8 cellular contexts compared by ENCODE assay signal in the genomic region with DNA sequence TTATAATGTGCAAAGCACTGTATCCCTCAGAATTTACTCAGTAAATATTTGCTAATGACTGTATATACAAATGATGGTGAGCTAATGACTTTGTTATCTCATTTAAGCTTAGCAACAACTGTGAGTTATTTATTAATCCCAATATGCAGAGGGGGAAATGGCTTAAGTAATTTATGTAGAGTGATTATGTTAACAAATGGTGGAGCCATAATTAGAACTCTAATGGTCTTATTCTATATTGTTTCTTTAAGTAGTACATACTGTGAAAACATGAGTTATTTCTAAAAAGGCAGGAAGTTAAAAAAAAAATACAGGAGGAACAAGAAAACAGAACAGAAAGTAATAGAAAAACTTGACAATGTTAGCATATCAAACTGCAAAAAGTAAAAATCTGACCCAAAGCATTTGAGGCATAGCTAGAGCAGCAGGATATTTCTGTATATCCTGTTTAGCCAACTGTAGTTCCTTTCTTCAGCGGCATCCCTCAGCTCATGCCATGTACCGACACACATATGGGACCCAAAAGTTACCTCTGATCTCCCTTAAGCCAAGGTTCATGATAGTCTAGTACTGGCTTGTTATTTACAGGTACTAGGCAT.
DNase-seq lines count a peak whose midpoint lies in the region; ATAC-seq and TF ChIP-seq lines count a peak whose summit lies in the region.

No MANE protein-coding gene starts in this region.

- intact Hi-C loops in lower lobe of right lung (cut with DNase I) = no loop called here
- intact Hi-C loops in ovary (cut with DNase I) = no loop called here

- H3K4me2 ChIP-seq in smooth muscle cell = no peak overlapping the region

- H3K79me2 ChIP-seq in smooth muscle cell (ENCODE audit: low read depth) = peaks cover 28% of the 10 kb centered on the region

- H3K4me3 ChIP-seq in lower lobe of right lung = no peak overlapping the region
- no peak overlapping the region for H3K4me3 ChIP-seq in smooth muscle cell
- H3K4me3 ChIP-seq in ovary = no peak overlapping the region

- peaks cover 55% of the 10 kb centered on the region for H4K20me1 ChIP-seq in smooth muscle cell (ENCODE audit: low read depth)

- H3K4me1 ChIP-seq in lower lobe of right lung = peaks cover 20% of the 10 kb centered on the region
- H3K4me1 ChIP-seq in smooth muscle cell (ENCODE audit: low read depth) = no peaks in the 10 kb centered on the region
- H3K4me1 ChIP-seq in ovary (ENCODE audit: insufficient read depth) = peaks cover 1% of the 10 kb centered on the region

- H2AFZ ChIP-seq in smooth muscle cell (ENCODE audit: low read depth) = no peak overlapping the region

- H3K27me3 ChIP-seq in lower lobe of right lung (ENCODE audit: low read depth) (no peaks in the 10 kb centered on the region), smooth muscle cell (ENCODE audit: low read depth) (no peaks in the 10 kb centered on the region), ovary (no peaks in the 10 kb centered on the region)

- H3K36me3 ChIP-seq in lower lobe of right lung (no peaks in the 10 kb centered on the region), smooth muscle cell (ENCODE audit: low read depth) (no peaks in the 10 kb centered on the region), ovary (no peaks in the 10 kb centered on the region)

- no peak for TF ChIP-seq EP300 in ovary (IDR thresholded peaks at IDR 0.05)

- TF ChIP-seq POLR2A in ovary (IDR thresholded peaks at IDR 0.05) = no peak

- no peaks in the 10 kb centered on the region for H3F3A ChIP-seq in smooth muscle cell (ENCODE audit: low read depth)

- DNase-seq in NCI-H748 treated with DMSO at 0.1 percent for 48 hours (lab: John Stamatoyannopoulos, UW) (peak; percentile 91), lower lobe of right lung (no peak), inferior parietal cortex (ENCODE audit: extremely low spot score) (no peak), smooth muscle cell (lab: John Stamatoyannopoulos, UW; ENCODE audit: unreplicated experiment) (no peak), ovary (no peak)
- DNase-seq in activated CD8-positive, alpha-beta memory T cell treated with anti-CD3 and anti-CD28 coated beads for 24 hours = no peak

- no peaks in the 10 kb centered on the region for H3K9me3 ChIP-seq in lower lobe of right lung
- H3K9me3 ChIP-seq in smooth muscle cell (replicated peaks; ENCODE audit: low read depth) = no peaks in the 10 kb centered on the region
- no peaks in the 10 kb centered on the region for H3K9me3 ChIP-seq in ovary

- peak; percentile 31 for ATAC-seq in GM18520 (IDR thresholded peaks at IDR 0.05; ENCODE audit: unreplicated experiment)
- ATAC-seq in HG02642 (IDR thresholded peaks at IDR 0.05; ENCODE audit: poor library complexity, unreplicated experiment) = peak; percentile 84
- ATAC-seq in lower lobe of right lung = peak in 1 of 2 donors; percentile 36

- TF ChIP-seq CTCF in lower lobe of right lung (IDR thresholded peaks at IDR 0.05) (no peak), smooth muscle cell (IDR thresholded peaks at IDR 0.05; ENCODE audit: borderline replicate concordance, insufficient read depth, poor library complexity, severe bottlenecking) (no peak), ovary (IDR thresholded peaks at IDR 0.05) (no peak)

- no peak overlapping the region for H3K9ac ChIP-seq in smooth muscle cell (ENCODE audit: low read depth)

- H3K27ac ChIP-seq in lower lobe of right lung = peak overlapping the region; percentile 26
- no peak overlapping the region for H3K27ac ChIP-seq in smooth muscle cell (ENCODE audit: low read depth)
- H3K27ac ChIP-seq in ovary = no peak overlapping the region

- 98% methylated on average over 2 of the region's 2 CpGs for WGBS in smooth muscle cell (ENCODE audit: low lambda C conversion rate)
- 74 to 78% (median 77%) methylated on average over 2 of the region's 2 CpGs for WGBS in ovary, 3 donors
